Comparison of ENCODE assay signal across 28 cellular contexts in the genomic region with DNA sequence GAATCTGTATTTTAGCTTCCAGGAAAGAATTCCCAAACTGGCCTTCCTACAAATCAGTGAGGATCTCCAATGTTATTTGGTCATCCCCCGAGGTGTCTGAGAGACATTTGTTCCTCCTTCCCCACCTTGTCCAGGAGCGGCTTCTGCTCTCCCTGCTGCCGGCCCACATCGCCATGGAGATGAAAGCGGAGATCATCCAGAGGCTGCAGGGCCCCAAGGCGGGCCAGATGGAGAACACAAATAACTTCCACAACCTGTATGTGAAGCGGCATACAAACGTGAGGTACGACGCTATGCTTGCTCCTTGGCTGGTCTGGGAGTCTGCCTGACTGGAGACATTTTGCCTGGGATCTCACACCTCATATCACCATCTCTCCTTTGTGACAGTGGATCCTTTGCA.
"Had no signal": no experiment of that assay in that cellular context is flagged by ENCODE, and none has a peak within 500 bp of the region (broad histone marks: within the 10 kb centered on the region; RNA-seq: fewer than 3 reads in every experiment).

No MANE protein-coding gene starts in this region.

- H3K4me1 Mint-ChIP-seq: activated CD4-positive, alpha-beta T cell treated with anti-CD3 and anti-CD28 coated beads for 36 hours; activated CD4-positive, alpha-beta T cell treated with anti-CD3 and anti-CD28 coated beads, Interleukin-2, amount 10 ng/mL, durations not matched to agents 7 days and 5 days; activated naive CD4-positive, alpha-beta T cell treated with anti-CD3 and anti-CD28 coated beads, Interleukin-2, amount 50 U/mL, for 24 hours; activated naive CD8-positive, alpha-beta T cell treated with anti-CD3 and anti-CD28 coated beads, Interleukin-2, amount 10 ng/mL, durations not matched to agents 7 days and 5 days; central memory CD8-positive, alpha-beta T cell had no signal

- H3K27ac Mint-ChIP-seq: activated CD4-positive, alpha-beta T cell treated with anti-CD3 and anti-CD28 coated beads for 36 hours; activated CD4-positive, alpha-beta T cell treated with anti-CD3 and anti-CD28 coated beads, Interleukin-2, amount 10 ng/mL, durations not matched to agents 7 days and 5 days; activated CD8-positive, alpha-beta T cell treated with anti-CD3 and anti-CD28 coated beads, Interleukin-2, amount 10 ng/mL, durations not matched to agents 7 days and 5 days; activated naive CD4-positive, alpha-beta T cell treated with anti-CD3 and anti-CD28 coated beads, Interleukin-2, amount 50 U/mL, for 24 hours; activated naive CD8-positive, alpha-beta T cell treated with anti-CD3 and anti-CD28 coated beads, Interleukin-2, amount 10 ng/mL, durations not matched to agents 7 days and 5 days; activated T-cell treated with anti-CD3 and anti-CD28 coated beads, Interleukin-2, amount 50 U/mL, for 24 hours; activated T-helper 2 cell treated with anti-CD3 and anti-CD28 coated beads, Interferon-gamma antibody, Interleukin-2, Interleukin-4, amounts not matched to agents 10 μg/mL and 5 μg/mL and 100 μg/mL, durations not matched to agents 14 hours and 24 hours and 36 hours; T-helper 1 cell treated with Interleukin-12 subunit alpha and Interleukin-12 subunit beta and Interleukin-4 antibody, amounts not matched to agents 30 μg/mL and 1 μg/mL, for 36 hours; T-helper 2 cell treated with Interferon-gamma antibody and Interleukin-4, amounts not matched to agents 5 μg/mL and 100 μg/mL, for 36 hours; WTC11 had no signal

- H3K4me3 Mint-ChIP-seq: activated CD4-positive, alpha-beta T cell treated with anti-CD3 and anti-CD28 coated beads for 36 hours; activated CD4-positive, alpha-beta T cell treated with anti-CD3 and anti-CD28 coated beads, Interleukin-2, amount 10 ng/mL, durations not matched to agents 7 days and 5 days; activated CD8-positive, alpha-beta T cell treated with anti-CD3 and anti-CD28 coated beads, Interleukin-2, amount 10 ng/mL, durations not matched to agents 7 days and 5 days; activated naive CD4-positive, alpha-beta T cell treated with anti-CD3 and anti-CD28 coated beads, Interleukin-2, amount 50 U/mL, for 24 hours; activated naive CD8-positive, alpha-beta T cell treated with anti-CD3 and anti-CD28 coated beads, Interleukin-2, amount 10 ng/mL, durations not matched to agents 7 days and 5 days; activated T-cell treated with anti-CD3 and anti-CD28 coated beads, Interleukin-2, amount 50 U/mL, for 24 hours; central memory CD8-positive, alpha-beta T cell; T-helper 1 cell treated with Interleukin-12 subunit alpha and Interleukin-12 subunit beta and Interleukin-4 antibody, amounts not matched to agents 30 μg/mL and 1 μg/mL, for 36 hours; T-helper 2 cell treated with Interferon-gamma antibody and Interleukin-4, amounts not matched to agents 5 μg/mL and 100 μg/mL, for 36 hours; WTC11 had no signal

- H3K9me3 Mint-ChIP-seq: activated CD4-positive, alpha-beta T cell treated with anti-CD3 and anti-CD28 coated beads, Interleukin-2, amount 10 ng/mL, durations not matched to agents 7 days and 5 days; activated naive CD4-positive, alpha-beta T cell treated with anti-CD3 and anti-CD28 coated beads, Interleukin-2, amount 50 U/mL, for 24 hours; activated naive CD8-positive, alpha-beta T cell treated with anti-CD3 and anti-CD28 coated beads, Interleukin-2, amount 10 ng/mL, durations not matched to agents 7 days and 5 days; activated T-cell treated with anti-CD3 and anti-CD28 coated beads, Interleukin-2, amount 50 U/mL, for 24 hours; activated T-helper 2 cell treated with anti-CD3 and anti-CD28 coated beads, Interferon-gamma antibody, Interleukin-2, Interleukin-4, amounts not matched to agents 10 μg/mL and 5 μg/mL and 100 μg/mL, durations not matched to agents 14 hours and 24 hours and 36 hours; T-helper 1 cell treated with Interleukin-12 subunit alpha and Interleukin-12 subunit beta and Interleukin-4 antibody, amounts not matched to agents 30 μg/mL and 1 μg/mL, for 36 hours; T-helper 2 cell treated with Interferon-gamma antibody and Interleukin-4, amounts not matched to agents 5 μg/mL and 100 μg/mL, for 36 hours; WTC11 had no signal

- H3K36me3 Mint-ChIP-seq: activated naive CD4-positive, alpha-beta T cell treated with anti-CD3 and anti-CD28 coated beads, Interleukin-2, amount 50 U/mL, for 24 hours; activated naive CD8-positive, alpha-beta T cell treated with anti-CD3 and anti-CD28 coated beads, Interleukin-2, amount 10 ng/mL, durations not matched to agents 7 days and 5 days had no signal

- H3K27me3 Mint-ChIP-seq: activated naive CD4-positive, alpha-beta T cell treated with anti-CD3 and anti-CD28 coated beads, Interleukin-2, amount 50 U/mL, for 24 hours; central memory CD8-positive, alpha-beta T cell had no signal

- ATAC-seq: activated CD4-positive, alpha-beta T cell treated with anti-CD3 and anti-CD28 coated beads for 36 hours; activated CD4-positive, CD25-positive, alpha-beta regulatory T cell treated with anti-CD3 and anti-CD28 coated beads, Interleukin-2, amount 50 U/mL, for 24 hours; activated CD8-positive, alpha-beta T cell treated with anti-CD3 and anti-CD28 coated beads, Interleukin-2, amount 10 ng/mL, durations not matched to agents 7 days and 5 days; Panc1; WTC11 had no signal

- DNase-seq: activated CD4-positive, alpha-beta T cell treated with anti-CD3 and anti-CD28 coated beads for 36 hours; activated CD4-positive, alpha-beta T cell treated with anti-CD3 and anti-CD28 coated beads, Interleukin-2, amount 10 ng/mL, durations not matched to agents 7 days and 5 days; activated CD4-positive, alpha-beta T cell treated with anti-CD3 and anti-CD28 coated beads, Interleukin-2, amount 50 U/mL, for 48 hours; activated CD8-positive, alpha-beta T cell treated with anti-CD3 and anti-CD28 coated beads, Interleukin-2, amount 10 ng/mL, durations not matched to agents 7 days and 5 days; activated gamma-delta T cell; activated naive CD4-positive, alpha-beta T cell treated with Interleukin-2 at 50 U/mL for 16 hours; activated naive CD8-positive, alpha-beta T cell treated with anti-CD3 and anti-CD28 coated beads, Interleukin-2, amount 10 ng/mL, durations not matched to agents 7 days and 5 days; activated T-cell treated with anti-CD3 and anti-CD28 coated beads, Interleukin-2, amount 50 U/mL, for 24 hours; amygdala; MM.1S; MV-4-11; NCI-H1092; NCI-H1436 treated with DMSO at 0.1 percent for 48 hours; NCI-H1694 treated with DMSO at 0.1 percent for 48 hours; NCI-H2029; NCI-H2107; NCI-H226; NCI-H446 treated with DMSO at 0.1 percent for 48 hours; NCI-H69; SHP77 had no signal
